11 cellular contexts compared by ENCODE assay signal in the genomic region with DNA sequence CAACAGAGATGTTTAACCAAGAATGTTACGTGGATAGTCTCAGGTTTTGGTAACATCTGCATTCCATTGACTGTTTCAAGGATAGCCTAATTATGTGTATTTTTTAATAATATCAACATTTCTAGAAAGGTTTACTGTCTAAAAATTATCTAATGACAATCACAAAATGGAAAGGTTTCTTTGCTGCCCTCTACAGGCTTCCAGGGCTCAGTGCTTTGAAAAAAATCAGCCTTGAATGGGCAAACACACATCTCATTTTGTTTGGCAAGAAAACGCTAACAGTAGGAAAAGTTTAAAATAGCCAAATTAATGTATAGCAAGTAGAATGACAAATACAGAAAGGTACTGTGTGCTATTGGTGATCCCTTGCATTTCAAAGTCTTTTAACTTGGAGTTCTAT.
A peak's percentile ranks its signal among the peaks of the same experiment; 100 is the strongest.
DNase-seq lines count a peak whose midpoint lies in the region; ATAC-seq and TF ChIP-seq lines count a peak whose summit lies in the region.
"Had no signal": no experiment of that assay in that cellular context is flagged by ENCODE, and none has a peak within 500 bp of the region (broad histone marks: within the 10 kb centered on the region; RNA-seq: fewer than 3 reads in every experiment).

No MANE protein-coding gene starts in this region.

- H3K9me3 ChIP-seq in heart left ventricle (no peaks in the 10 kb centered on the region), tibial nerve (no peaks in the 10 kb centered on the region)
- H3K9me3 ChIP-seq: ovary, SJCRH30 had no signal

- TF ChIP-seq CTCF in heart left ventricle (IDR thresholded peaks at IDR 0.05) (peak; percentile 29 to 62 (median 50)), tibial nerve (IDR thresholded peaks at IDR 0.05) (peak in 4 of 5 experiments; percentile 25 to 44 (median 38)), coronary artery (IDR thresholded peaks at IDR 0.05) (no peak)

- intact Hi-C loops in heart left ventricle (cut with DNase I) (no loop called here), cardiac septum (cut with DNase I) (no loop called here)

- TF ChIP-seq EP300 in tibial nerve (IDR thresholded peaks at IDR 0.05) = no peak

- no peak overlapping the region for H3K4me3 ChIP-seq in heart left ventricle
- no peak overlapping the region for H3K4me3 ChIP-seq in tibial nerve
- H3K4me3 ChIP-seq in coronary artery = no peak overlapping the region
- H3K4me3 ChIP-seq: ovary, SJCRH30 had no signal

- H3K4me1 ChIP-seq in heart left ventricle (no peaks in the 10 kb centered on the region), tibial nerve (no peaks in the 10 kb centered on the region)
- H3K4me1 ChIP-seq: SJCRH30 had no signal

- H3K27me3 ChIP-seq in heart left ventricle = peaks cover 0 to 4% (median 0%) of the 10 kb centered on the region in 9 donors
- H3K27me3 ChIP-seq in tibial nerve = no peaks in the 10 kb centered on the region
- H3K27me3 ChIP-seq: ovary, SJCRH30 had no signal

- WGBS in heart left ventricle, 4 donors = 32 to 64% (median 48%) methylated on average over 2 of the region's 2 CpGs
- 28 to 30% methylated on average over 2 of the region's 2 CpGs for WGBS in tibial nerve, 2 donors

- no peak for TF ChIP-seq POLR2A in heart left ventricle (IDR thresholded peaks at IDR 0.05)
- no peak for TF ChIP-seq POLR2A in erythroblast (IDR thresholded peaks at IDR 0.05; ENCODE audit: low read length)
- TF ChIP-seq POLR2A in tibial nerve (IDR thresholded peaks at IDR 0.05) = no peak

- DNase-seq in heart left ventricle (no peak), cardiac septum (ENCODE audit: low spot score) (no peak), NOMO-1 treated with DMSO at 0.1 percent for 48 hours (lab: John Stamatoyannopoulos, UW; ENCODE audit: unreplicated experiment) (peak; percentile 48), erythroblast (lab: John Stamatoyannopoulos, UW) (peak; percentile 0), tibial nerve (ENCODE audit: low spot score in 2 of 2) (no peak), HPDE6-E6E7 (ENCODE audit: extremely low spot score) (no peak), coronary artery (ENCODE audit: low spot score) (no peak)
- DNase-seq: central memory CD4-positive, alpha-beta T cell; ovary had no signal

- H3K36me3 ChIP-seq in heart left ventricle (no peaks in the 10 kb centered on the region), tibial nerve (no peaks in the 10 kb centered on the region)
- H3K36me3 ChIP-seq: ovary, SJCRH30 had no signal

- ATAC-seq in heart left ventricle (no peak), HG03439 (IDR thresholded peaks at IDR 0.05; ENCODE audit: unreplicated experiment) (no peak)

- H3K27ac ChIP-seq in heart left ventricle (no peak overlapping the region), tibial nerve (no peak overlapping the region), coronary artery (no peak overlapping the region)
- H3K27ac ChIP-seq: ovary, SJCRH30 had no signal

Comparison
In these comparisons a context has a peak if more than half of its experiments do, and no peak if none do; other contexts are left out.
1. DNase-seq: peak in NOMO-1 treated with DMSO at 0.1 percent for 48 hours (single experiment) and erythroblast (2 of 2); none in heart left ventricle (0 of 5), cardiac septum (single experiment), tibial nerve (0 of 2), HPDE6-E6E7 (single experiment) and coronary artery (single experiment).